19 cellular contexts compared by ENCODE assay signal in the genomic region with DNA sequence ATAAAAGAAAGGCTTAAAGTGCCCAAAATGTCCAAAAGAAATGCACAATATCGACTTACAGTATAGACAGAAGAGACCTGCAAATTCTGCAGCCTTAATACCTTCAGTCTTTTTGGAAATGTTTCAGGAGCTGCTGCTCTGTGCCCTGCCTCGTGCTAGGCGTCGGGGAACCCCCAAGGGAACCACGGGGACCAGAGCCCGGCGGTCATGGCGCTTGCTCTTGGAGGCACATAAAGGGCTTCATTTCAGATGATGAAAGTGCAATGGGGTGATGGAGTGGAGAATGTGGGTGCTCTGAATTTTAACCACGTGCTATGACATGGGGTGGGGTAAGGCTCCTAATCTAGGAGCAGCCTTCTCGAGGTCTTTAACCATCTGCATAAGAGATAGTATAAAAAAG. TPM values are rescaled to one million over a fixed set of nuclear protein-coding genes. Genes with fewer than 3 reads are reported as not detected.
DNase-seq lines count a peak whose midpoint lies in the region; ATAC-seq lines count a peak whose summit lies in the region.
"Had no signal": no experiment of that assay in that cellular context is flagged by ENCODE, and none has a peak within 500 bp of the region (broad histone marks: within the 10 kb centered on the region; RNA-seq: fewer than 3 reads in every experiment).

No MANE protein-coding gene starts in this region.

- peaks cover 5 to 18% (median 6%) of the 10 kb centered on the region in 3 donors for H3K4me1 Mint-ChIP-seq in CD8-positive, alpha-beta memory T cell
- peaks cover 13% of the 10 kb centered on the region for H3K4me1 Mint-ChIP-seq in activated T-helper 1 cell treated with anti-CD3 and anti-CD28 coated beads, Interleukin-12 subunit alpha, Interleukin-12 subunit beta, Interleukin-2, Interleukin-4 antibody, amounts not matched to agents 30 ng/mL and 10 ng/mL and 1 ng/mL, durations not matched to agents 14 hours and 24 hours and 36 hours (ENCODE audit: low read depth)
- H3K4me1 Mint-ChIP-seq in naive thymus-derived CD4-positive, alpha-beta T cell = peaks cover 0 to 11% (median 7%) of the 10 kb centered on the region in 7 donors

- peaks cover 10 to 35% (median 26%) of the 10 kb centered on the region in 11 experiments; a peak in 21 of 22 replicates for H3K9me3 ChIP-seq in BLaER1 treated with 17β-estradiol and CSF1 and Interleukin-3, amounts not matched to agents 10 nM and 100 nM (replicated peaks in 1 of 11)
- no peaks in the 10 kb centered on the region for H3K9me3 ChIP-seq in CD8-positive, alpha-beta memory T cell (ENCODE audit: low read length)
- H3K9me3 ChIP-seq in naive thymus-derived CD4-positive, alpha-beta T cell (ENCODE audit: control insufficient read depth in 2 of 3, low read length in 3 of 3) = no peaks in the 10 kb centered on the region
- H3K9me3 ChIP-seq: left ventricle myocardium inferior, ovary, tibial artery had no signal

- H3K9ac ChIP-seq in BLaER1 treated with 17β-estradiol and CSF1 and Interleukin-3, amounts not matched to agents 10 nM and 100 nM = no peak overlapping the region

- peak overlapping the region in 2 of 8 donors; percentile 41 to 75 for H3K27ac Mint-ChIP-seq in CD8-positive, alpha-beta memory T cell
- no peak overlapping the region for H3K27ac Mint-ChIP-seq in activated T-helper 1 cell treated with anti-CD3 and anti-CD28 coated beads, Interleukin-12 subunit alpha, Interleukin-12 subunit beta, Interleukin-2, Interleukin-4 antibody, amounts not matched to agents 30 ng/mL and 10 ng/mL and 1 ng/mL, durations not matched to agents 14 hours and 24 hours and 36 hours
- H3K27ac Mint-ChIP-seq in naive thymus-derived CD4-positive, alpha-beta T cell = peak overlapping the region in 2 of 9 donors; percentile 38 to 63

- H3K4me3 Mint-ChIP-seq in CD8-positive, alpha-beta memory T cell = peak overlapping the region; percentile 50 to 91 (median 86)
- H3K4me3 Mint-ChIP-seq in activated T-helper 1 cell treated with anti-CD3 and anti-CD28 coated beads, Interleukin-12 subunit alpha, Interleukin-12 subunit beta, Interleukin-2, Interleukin-4 antibody, amounts not matched to agents 30 ng/mL and 10 ng/mL and 1 ng/mL, durations not matched to agents 14 hours and 24 hours and 36 hours = peak overlapping the region; percentile 53
- H3K4me3 Mint-ChIP-seq in naive thymus-derived CD4-positive, alpha-beta T cell = peak overlapping the region; percentile 20 to 97 (median 92)

- H3K27me3 ChIP-seq in BLaER1 treated with 17β-estradiol and CSF1 and Interleukin-3, amounts not matched to agents 10 nM and 100 nM = peaks cover 0 to 9% (median 0%) of the 10 kb centered on the region in 11 experiments; a peak in 3 of 22 replicates
- H3K27me3 ChIP-seq in CD8-positive, alpha-beta memory T cell (ENCODE audit: insufficient read depth, low read length, poor library complexity, severe bottlenecking) = no peaks in the 10 kb centered on the region
- H3K27me3 ChIP-seq in naive thymus-derived CD4-positive, alpha-beta T cell (ENCODE audit: control insufficient read depth in 2 of 2, insufficient read depth in 2 of 2, low read length in 2 of 2) = no peaks in the 10 kb centered on the region
- H3K27me3 ChIP-seq: ovary, tibial artery had no signal

- peak overlapping the region in 7 of 11 experiments; percentile 4 to 49 (median 23); a peak in 7 of 22 replicates for H3K4me2 ChIP-seq in BLaER1 treated with 17β-estradiol and CSF1 and Interleukin-3, amounts not matched to agents 10 nM and 100 nM

- H3K27me3 Mint-ChIP-seq in CD8-positive, alpha-beta memory T cell = peaks cover 0 to 5% of the 10 kb centered on the region in 2 donors
- no peaks in the 10 kb centered on the region for H3K27me3 Mint-ChIP-seq in activated T-helper 1 cell treated with anti-CD3 and anti-CD28 coated beads, Interleukin-12 subunit alpha, Interleukin-12 subunit beta, Interleukin-2, Interleukin-4 antibody, amounts not matched to agents 30 ng/mL and 10 ng/mL and 1 ng/mL, durations not matched to agents 14 hours and 24 hours and 36 hours (ENCODE audit: insufficient read depth)
- no peaks in the 10 kb centered on the region for H3K27me3 Mint-ChIP-seq in naive thymus-derived CD4-positive, alpha-beta T cell

- peak in 1 of 5 donors; percentile 21 for DNase-seq in CD8-positive, alpha-beta memory T cell
- no peak for DNase-seq in activated T-helper 1 cell treated with anti-CD3 and anti-CD28 coated beads, Interleukin-12 subunit alpha, Interleukin-12 subunit beta, Interleukin-2, Interleukin-4 antibody, amounts not matched to agents 30 ng/mL and 10 ng/mL and 1 ng/mL, durations not matched to agents 14 hours and 24 hours and 36 hours (ENCODE audit: low spot score)
- DNase-seq in naive thymus-derived CD4-positive, alpha-beta T cell = peak in 1 of 9 donors; percentile 36
- DNase-seq in NAMALWA (ENCODE audit: low spot score) = no peak
- DNase-seq in SK-N-DZ (ENCODE audit: low spot score) = no peak
- DNase-seq: activated CD4-positive, alpha-beta T cell treated with anti-CD3 and anti-CD28 coated beads, Interleukin-2, amount 50 U/mL, for 4 hours; activated gamma-delta T cell treated with Interleukin-2 at 50 U/mL for 16 hours; AML-193; left ventricle myocardium inferior; NCI-H187 treated with DMSO at 0.1 percent for 48 hours; NCI-H510A; ovary; SIG-M5; stimulated activated CD4-positive, alpha-beta T cell treated with anti-CD3 and anti-CD28 coated beads, Interleukin-4, amount 100 ng/mL, for 1 hour; tibial artery had no signal

- H3K4me3 ChIP-seq in BLaER1 treated with 17β-estradiol and CSF1 and Interleukin-3, amounts not matched to agents 10 nM and 100 nM = no peak overlapping the region
- H3K4me3 ChIP-seq in CD8-positive, alpha-beta memory T cell (ENCODE audit: low read length) = no peak overlapping the region
- no peak overlapping the region for H3K4me3 ChIP-seq in naive thymus-derived CD4-positive, alpha-beta T cell (ENCODE audit: low read length)

- POLR2A ChIA-PET in CD8-positive, alpha-beta memory T cell (lab: Charles Lee) = no interaction called here
- POLR2A ChIA-PET in naive thymus-derived CD4-positive, alpha-beta T cell (lab: Charles Lee) = interaction anchor here (0.9 to 2.2 kb wide), 7 partner anchors 9 to 136 kb away, joined by 3 to 17 read pairs (median 5); partner anchors contain the start of genes AACS, BRI3BP and UBC

- no peak overlapping the region for H3K27ac ChIP-seq in BLaER1 treated with 17β-estradiol and CSF1 and Interleukin-3, amounts not matched to agents 10 nM and 100 nM
- H3K27ac ChIP-seq in CD8-positive, alpha-beta memory T cell (ENCODE audit: low read depth, low read length) = no peak overlapping the region
- H3K27ac ChIP-seq in naive thymus-derived CD4-positive, alpha-beta T cell (ENCODE audit: low read depth, low read length) = no peak overlapping the region
- H3K27ac ChIP-seq: coronary artery, ovary, tibial artery had no signal

- H3K36me3 ChIP-seq in BLaER1 treated with 17β-estradiol and CSF1 and Interleukin-3, amounts not matched to agents 10 nM and 100 nM = no peaks in the 10 kb centered on the region
- H3K36me3 ChIP-seq in CD8-positive, alpha-beta memory T cell (ENCODE audit: insufficient read depth, low read length) = no peaks in the 10 kb centered on the region
- no peaks in the 10 kb centered on the region for H3K36me3 ChIP-seq in naive thymus-derived CD4-positive, alpha-beta T cell (ENCODE audit: control insufficient read depth in 2 of 3, insufficient read depth in 3 of 3, low read length in 3 of 3)
- H3K36me3 ChIP-seq: left ventricle myocardium inferior, ovary, tibial artery had no signal

- H3K36me3 Mint-ChIP-seq in CD8-positive, alpha-beta memory T cell = no peaks in the 10 kb centered on the region
- no peaks in the 10 kb centered on the region for H3K36me3 Mint-ChIP-seq in activated T-helper 1 cell treated with anti-CD3 and anti-CD28 coated beads, Interleukin-12 subunit alpha, Interleukin-12 subunit beta, Interleukin-2, Interleukin-4 antibody, amounts not matched to agents 30 ng/mL and 10 ng/mL and 1 ng/mL, durations not matched to agents 14 hours and 24 hours and 36 hours (ENCODE audit: low read depth)
- no peaks in the 10 kb centered on the region for H3K36me3 Mint-ChIP-seq in naive thymus-derived CD4-positive, alpha-beta T cell

- peaks cover 0 to 27% (median 12%) of the 10 kb centered on the region in 10 experiments; a peak in 15 of 20 replicates for H3K4me1 ChIP-seq in BLaER1 treated with 17β-estradiol and CSF1 and Interleukin-3, amounts not matched to agents 10 nM and 100 nM
- no peaks in the 10 kb centered on the region for H3K4me1 ChIP-seq in CD8-positive, alpha-beta memory T cell (ENCODE audit: insufficient read depth, low read length)
- peaks cover 0 to 5% of the 10 kb centered on the region in 2 donors for H3K4me1 ChIP-seq in naive thymus-derived CD4-positive, alpha-beta T cell (ENCODE audit: control insufficient read depth in 2 of 2, insufficient read depth in 2 of 2, low read length in 2 of 2)

- no peaks in the 10 kb centered on the region for H3K9me3 Mint-ChIP-seq in CD8-positive, alpha-beta memory T cell
- no peaks in the 10 kb centered on the region for H3K9me3 Mint-ChIP-seq in activated T-helper 1 cell treated with anti-CD3 and anti-CD28 coated beads, Interleukin-12 subunit alpha, Interleukin-12 subunit beta, Interleukin-2, Interleukin-4 antibody, amounts not matched to agents 30 ng/mL and 10 ng/mL and 1 ng/mL, durations not matched to agents 14 hours and 24 hours and 36 hours
- H3K9me3 Mint-ChIP-seq in naive thymus-derived CD4-positive, alpha-beta T cell = no peaks in the 10 kb centered on the region

- ATAC-seq in naive thymus-derived CD4-positive, alpha-beta T cell = no peak
- ATAC-seq in GM19035 (IDR thresholded peaks at IDR 0.05; ENCODE audit: unreplicated experiment) = no peak
- ATAC-seq in GM19351 (IDR thresholded peaks at IDR 0.05; ENCODE audit: unreplicated experiment) = no peak

- CTCF ChIA-PET in CD8-positive, alpha-beta memory T cell (lab: Charles Lee) = interaction anchor here (1.2 to 1.5 kb wide), 2 partner anchors 14 to 17 kb away, joined by 3 to 4 read pairs; partner anchors contain the start of gene AACS
- CTCF ChIA-PET in naive thymus-derived CD4-positive, alpha-beta T cell (lab: Charles Lee) = no interaction called here

- no peaks in the 10 kb centered on the region for H4K20me1 ChIP-seq in BLaER1 treated with 17β-estradiol and CSF1 and Interleukin-3, amounts not matched to agents 10 nM and 100 nM

- intact Hi-C loops in activated T-helper 1 cell treated with anti-CD3 and anti-CD28 coated beads, Interleukin-12 subunit alpha, Interleukin-12 subunit beta, Interleukin-2, Interleukin-4 antibody, amounts not matched to agents 30 ng/mL and 10 ng/mL and 1 ng/mL, durations not matched to agents 14 hours and 24 hours and 36 hours (cut with micrococcal nuclease) = no loop called here
- intact Hi-C loops in naive thymus-derived CD4-positive, alpha-beta T cell (cut with micrococcal nuclease) = no loop called here

RNA-seq across cellular contexts. Expression of gene AACS, which starts 14.8 kb away (rescaled TPM):
- 10 to 100 TPM; 16.1 to 16.7 TPM for total RNA-seq in CD8-positive, alpha-beta memory T cell
- polyA plus RNA-seq in CD8-positive, alpha-beta memory T cell = 11.8 TPM
- total RNA-seq in activated T-helper 1 cell treated with anti-CD3 and anti-CD28 coated beads, Interleukin-12 subunit alpha, Interleukin-12 subunit beta, Interleukin-2, Interleukin-4 antibody, amounts not matched to agents 30 ng/mL and 10 ng/mL and 1 ng/mL, durations not matched to agents 14 hours and 24 hours and 36 hours = 26.7 and 27.8 TPM in 2 replicates
- total RNA-seq in naive thymus-derived CD4-positive, alpha-beta T cell = 10 to 100 TPM; 11.6 to 21.7 (median 14.8) TPM
- 10 to 100 TPM; 13.2 to 17.2 TPM for polyA plus RNA-seq in naive thymus-derived CD4-positive, alpha-beta T cell
- 29.9 and 35.6 TPM in 2 replicates for polyA plus RNA-seq in SK-N-DZ (2014; cell fraction: cytosol; rRNA removed)
- polyA plus RNA-seq in SK-N-DZ (2014; cell fraction: nucleus; rRNA removed) = 34.1 and 39.7 TPM in 2 replicates

RNA-seq across cellular contexts. Expression of gene BRI3BP, which starts 57.0 kb away (rescaled TPM):
- 10 to 100 TPM; 35.6 to 36.5 TPM for total RNA-seq in CD8-positive, alpha-beta memory T cell
- polyA plus RNA-seq in CD8-positive, alpha-beta memory T cell = 4.0 TPM
- total RNA-seq in activated T-helper 1 cell treated with anti-CD3 and anti-CD28 coated beads, Interleukin-12 subunit alpha, Interleukin-12 subunit beta, Interleukin-2, Interleukin-4 antibody, amounts not matched to agents 30 ng/mL and 10 ng/mL and 1 ng/mL, durations not matched to agents 14 hours and 24 hours and 36 hours = 35.0 and 35.2 TPM in 2 replicates
- 10 to 100 TPM in 1 of 5 experiments, 1 to 10 TPM in 4; 3.5 to 19.8 (median 7.9) TPM for total RNA-seq in naive thymus-derived CD4-positive, alpha-beta T cell
- polyA plus RNA-seq in naive thymus-derived CD4-positive, alpha-beta T cell = 1 to 10 TPM; 2.7 to 3.2 TPM
- 21.7 and 25.6 TPM in 2 replicates for polyA plus RNA-seq in SK-N-DZ (2014; cell fraction: cytosol; rRNA removed)
- polyA plus RNA-seq in SK-N-DZ (2014; cell fraction: nucleus; rRNA removed) = 7.5 and 8.1 TPM in 2 replicates
